In genomic region chr14:69543341-69544249, GRCh38 we compare ENCODE assay signal across 8 cellular contexts. TPM values are rescaled to one million over a fixed set of nuclear protein-coding genes. Genes with fewer than 3 reads are reported as not detected.
A peak's percentile ranks its signal among the peaks of the same experiment; 100 is the strongest.
DNase-seq lines count a peak whose midpoint lies in the region; ATAC-seq, FAIRE-seq and TF ChIP-seq lines count a peak whose summit lies in the region.

No MANE protein-coding gene starts in this region.

- peaks cover 55% of the 10 kb centered on the region for H3K27me3 ChIP-seq in left ventricle myocardium inferior (ENCODE audit: low read depth)
- peaks cover 0 to 27% of the 10 kb centered on the region in 2 experiments; a peak in 4 of 5 replicates for H3K27me3 ChIP-seq in K562 (ENCODE audit: control insufficient read depth in 2 of 2, insufficient read depth in 2 of 2, low read length in 2 of 2)

- TF ChIP-seq RAD21 in K562 (CRISPR knock-in tag; conservative IDR thresholded peaks at IDR 0.05 in 1 of 2, IDR thresholded peaks at IDR 0.05 in 1 of 2) = no peak

- WGBS in K562 (ENCODE audit: insufficient coverage, low coverage, missing lambda C conversion rate) = 1% methylated on average over 11 of the region's 15 CpGs

- no peaks in the 10 kb centered on the region for H3K79me2 ChIP-seq in OCI-LY7 (ENCODE audit: insufficient read depth, low read depth, low read length)
- no peaks in the 10 kb centered on the region for H3K79me2 ChIP-seq in K562 (ENCODE audit: control insufficient read depth, insufficient read depth, low read length)

- H3K9me1 ChIP-seq in K562 (ENCODE audit: control insufficient read depth, insufficient read depth, low read length) = no peaks in the 10 kb centered on the region

- TF ChIP-seq CTCF in left ventricle myocardium inferior (IDR thresholded peaks at IDR 0.05; ENCODE audit: borderline replicate concordance) = no peak
- TF ChIP-seq CTCF in OCI-LY7 (conservative IDR thresholded peaks at IDR 0.05; ENCODE audit: low read length) = no peak
- TF ChIP-seq CTCF in K562 (IDR thresholded peaks at IDR 0.05 in 2 of 3, conservative IDR thresholded peaks at IDR 0.05 in 1 of 3; ENCODE audit: insufficient read depth in 2 of 3, low read depth in 1 of 3, low read length in 3 of 3) = no peak
- no peak for TF ChIP-seq CTCF in mucosa of descending colon (IDR thresholded peaks at IDR 0.05)

- DNase-seq in Right ventricle myocardium inferior (ENCODE audit: missing footprints) (peak; percentile 81), left ventricle myocardium inferior (no peak), OCI-LY7 (ENCODE audit: low spot score) (peak; percentile 8), K562 (ENCODE audit: extremely low read depth in 1 of 4, low spot score in 3 of 4) (peak in 1 of 4 experiments; percentile 17), mucosa of descending colon (peak in 2 of 3 donors; percentile 15 to 61), kidney glomerular epithelial cell (lab: John Stamatoyannopoulos, UW) (no peak)

- POLR2A ChIA-PET in OCI-LY7 (lab: Charles Lee) (interaction anchor here (0.6 kb wide), 2 partner anchors 11 to 211 kb away, joined by 3 to 8 read pairs; no protein-coding TSS in a partner anchor), K562 (lab: Yijun Ruan, JAX) (interaction anchor here (0.8 to 0.9 kb wide), 2 partner anchors 22 to 224 kb away, joined by 3 to 5 read pairs; no protein-coding TSS in a partner anchor)

- intact Hi-C loops in Right ventricle myocardium inferior (cut with DNase I) (no loop called here), left ventricle myocardium inferior (cut with micrococcal nuclease) (no loop called here), OCI-LY7 (cut with micrococcal nuclease; ENCODE audit: unreplicated experiment) (no loop called here), K562 (cut with micrococcal nuclease) (no loop called here), mucosa of descending colon (cut with DNase I, micrococcal nuclease) (no loop called here)

- peaks cover 5% of the 10 kb centered on the region for H3K4me1 ChIP-seq in left ventricle myocardium inferior
- no peaks in the 10 kb centered on the region for H3K4me1 ChIP-seq in OCI-LY7 (ENCODE audit: insufficient read depth, low read length, poor library complexity, severe bottlenecking)
- peaks cover 0 to 7% of the 10 kb centered on the region in 2 experiments; a peak in 1 of 5 replicates for H3K4me1 ChIP-seq in K562 (replicated peaks in 1 of 2; ENCODE audit: control insufficient read depth in 2 of 2, insufficient read depth in 2 of 2, low read length in 2 of 2)
- no peaks in the 10 kb centered on the region for H3K4me1 ChIP-seq in mucosa of descending colon (ENCODE audit: low read depth)

- ATAC-seq in Right ventricle myocardium inferior = no peak
- peak; percentile 58; the same call in 2 of the 3 replicates for ATAC-seq in K562
- peak; percentile 80 for ATAC-seq in mucosa of descending colon
- ATAC-seq in HG03442 (IDR thresholded peaks at IDR 0.05; ENCODE audit: unreplicated experiment) = no peak
- ATAC-seq in HG02970 (IDR thresholded peaks at IDR 0.05; ENCODE audit: low FRiP score, unreplicated experiment) = no peak

- H3K4me3 ChIP-seq in left ventricle myocardium inferior (no peak overlapping the region), OCI-LY7 (ENCODE audit: low read depth, low read length, poor library complexity, severe bottlenecking) (no peak overlapping the region), K562 (no peak overlapping the region), mucosa of descending colon (no peak overlapping the region)

- no peak for FAIRE-seq in K562 (lab: Jason Lieb, UNC)

- no peak for TF ChIP-seq POLR2A in K562 (conservative IDR thresholded peaks at IDR 0.05)

- CTCF ChIA-PET in OCI-LY7 (lab: Charles Lee; ENCODE audit: unreplicated experiment) = interaction anchor here (1.0 kb wide), 1 partner anchor 15 kb away, joined by 3 read pairs; no protein-coding TSS in a partner anchor
- CTCF ChIA-PET in K562 (lab: Yijun Ruan, JAX; ENCODE audit: low intra/inter-chr PET ratio) = no interaction called here

- H2AFZ ChIP-seq in OCI-LY7 (ENCODE audit: low read length) (no peak overlapping the region), K562 (ENCODE audit: low read depth, low read length) (no peak overlapping the region)

- H3K9me3 ChIP-seq in left ventricle myocardium inferior (replicated peaks) = no peaks in the 10 kb centered on the region
- no peaks in the 10 kb centered on the region for H3K9me3 ChIP-seq in OCI-LY7 (ENCODE audit: low read length)
- H3K9me3 ChIP-seq in K562 (replicated peaks; ENCODE audit: control insufficient read depth, insufficient read depth, low read depth, low read length) = no peaks in the 10 kb centered on the region
- no peaks in the 10 kb centered on the region for H3K9me3 ChIP-seq in mucosa of descending colon

- in situ Hi-C loops in K562 (cut with MboI) = no loop called here

- H3K4me2 ChIP-seq in OCI-LY7 (ENCODE audit: low read length) (no peak overlapping the region), K562 (ENCODE audit: insufficient read depth, low read length) (no peak overlapping the region)

- no peak for TF ChIP-seq EP300 in K562 (IDR thresholded peaks at IDR 0.05; ENCODE audit: low read length)

- BruUV-seq in OCI-LY7 (replicated peaks; lab: Mats Ljungman, UMichigan) = no TSS peak
- no TSS peak for BruUV-seq in K562 (replicated peaks; lab: Mats Ljungman, UMichigan)

- H3K9ac ChIP-seq in K562 (ENCODE audit: insufficient read depth in 1 of 2, low read depth in 2 of 2, low read length in 2 of 2) = no peak overlapping the region

- H3K36me3 ChIP-seq in left ventricle myocardium inferior = no peaks in the 10 kb centered on the region
- H3K36me3 ChIP-seq in OCI-LY7 (ENCODE audit: insufficient read depth, low read length) = no peaks in the 10 kb centered on the region
- no peaks in the 10 kb centered on the region for H3K36me3 ChIP-seq in K562 (ENCODE audit: control insufficient read depth, insufficient read depth, low read length)
- no peaks in the 10 kb centered on the region for H3K36me3 ChIP-seq in mucosa of descending colon (ENCODE audit: low read depth)

- H4K20me1 ChIP-seq in OCI-LY7 (ENCODE audit: insufficient read depth, low read length) (no peaks in the 10 kb centered on the region), K562 (replicated peaks; ENCODE audit: control insufficient read depth, insufficient read depth, low read length) (no peaks in the 10 kb centered on the region)

- H3K9me2 ChIP-seq in OCI-LY7 (ENCODE audit: insufficient read depth, low read length) = no peaks in the 10 kb centered on the region

- H3K27ac ChIP-seq in left ventricle myocardium inferior (replicated peaks) (no peak overlapping the region), OCI-LY7 (ENCODE audit: low read depth, low read length, poor library complexity, severe bottlenecking) (no peak overlapping the region), K562 (ENCODE audit: extremely low read depth, low read depth, low read length) (no peak overlapping the region)

TF ChIP-seq in K562, 482 proteins besides CTCF, POLR2A, EP300 and RAD21 (continues in another document):
- no peak for TF ChIP-seq ZNF24 (IDR thresholded peaks at IDR 0.05)
- peak; percentile 55 for TF ChIP-seq JUND (IDR thresholded peaks at IDR 0.05; ENCODE audit: borderline replicate concordance, low read depth, low read length)
- TF ChIP-seq JUND (tag; IDR thresholded peaks at IDR 0.05; ENCODE audit: borderline replicate concordance, low read depth, low read length) = peak; percentile 48; the same call in 1 of the 3 replicates

RNA-seq across cellular contexts. Expression of gene CCDC177, which starts 31.1 kb away (rescaled TPM):
- total RNA-seq in Right ventricle myocardium inferior = not detected
- total RNA-seq in left ventricle myocardium inferior = not detected
- not detected in 2 replicates for total RNA-seq in OCI-LY7 (2014; rRNA removed; shearing (Covaris generic))
- not detected in 2 replicates for total RNA-seq in OCI-LY7 (2022)
- total RNA-seq in K562 (2011; cell fraction: chromatin; rRNA removed; ENCODE audit: low replicate concordance) = not detected in 2 replicates
- not detected in 2 replicates for total RNA-seq in K562 (2011; cell fraction: nucleolus; rRNA removed)
- not detected in 2 replicates for total RNA-seq in K562 (2011; cell fraction: nucleoplasm; rRNA removed)
- not detected in 2 replicates for total RNA-seq in K562 (2014; rRNA removed)
- not detected in 2 replicates for total RNA-seq in K562 (2014; rRNA removed; fragmentation: Illumina TruSeq; extraction: Trizol)
- not detected in 2 replicates for total RNA-seq in K562 (2015; rRNA removed; fragmentation: Illumina TruSeq; extraction: Trizol)
- total RNA-seq in K562 (2021) = not detected in 2 replicates
- polyA plus RNA-seq in K562 (2011; rRNA removed) = not detected in 2 replicates
- polyA plus RNA-seq in K562 (2011; cell fraction: cytosol; rRNA removed) = not detected in 2 replicates
- polyA plus RNA-seq in K562 (2011; cell fraction: nucleus; rRNA removed) = not detected in 2 replicates
- not detected in 2 replicates for polyA plus RNA-seq in K562 (2012)
- polyA plus RNA-seq in K562 (2014; fragmentation: Illumina TruSeq; extraction: Trizol) = not detected in 2 replicates
- polyA plus RNA-seq in K562 (2014; fragmentation: Nextera tagmentation; extraction: Ambion mirVana) = not detected
- polyA plus RNA-seq in K562 (2014; rRNA removed) = not detected in 2 replicates
- not detected in 2 replicates for polyA minus RNA-seq in K562 (2011; rRNA and poly(A)+ RNA removed)
- not detected in 2 replicates for polyA minus RNA-seq in K562 (2011; cell fraction: cytosol; rRNA and poly(A)+ RNA removed)
- polyA minus RNA-seq in K562 (2011; cell fraction: nucleus; rRNA and poly(A)+ RNA removed) = not detected in 2 replicates
- total RNA-seq in mucosa of descending colon = not detected

RNA-seq across cellular contexts. Expression of gene PLEKHD1, which starts 59.1 kb away (rescaled TPM):
- total RNA-seq in Right ventricle myocardium inferior = 0.32 TPM
- total RNA-seq in left ventricle myocardium inferior = 0.14 TPM
- total RNA-seq in OCI-LY7 (2014; rRNA removed; shearing (Covaris generic)) = 0.09 and 0.13 TPM in 2 replicates
- 0.17 and 0.19 TPM in 2 replicates for total RNA-seq in OCI-LY7 (2022)
- 0.07 TPM in 1 of 2 replicates, not detected in the other for total RNA-seq in K562 (2011; cell fraction: chromatin; rRNA removed; ENCODE audit: low replicate concordance)
- total RNA-seq in K562 (2011; cell fraction: nucleolus; rRNA removed) = not detected in 2 replicates
- total RNA-seq in K562 (2011; cell fraction: nucleoplasm; rRNA removed) = 0.07 TPM in 1 of 2 replicates, not detected in the other
- total RNA-seq in K562 (2014; rRNA removed) = not detected in 2 replicates
- not detected in 2 replicates for total RNA-seq in K562 (2014; rRNA removed; fragmentation: Illumina TruSeq; extraction: Trizol)
- not detected in 2 replicates for total RNA-seq in K562 (2015; rRNA removed; fragmentation: Illumina TruSeq; extraction: Trizol)
- not detected in 2 replicates for total RNA-seq in K562 (2021)
- not detected in 2 replicates for polyA plus RNA-seq in K562 (2011; rRNA removed)
- polyA plus RNA-seq in K562 (2011; cell fraction: cytosol; rRNA removed) = 0.01 TPM in 1 of 2 replicates, not detected in the other
- 0.03 and 0.04 TPM in 2 replicates for polyA plus RNA-seq in K562 (2011; cell fraction: nucleus; rRNA removed)
- polyA plus RNA-seq in K562 (2012) = 0.01 TPM in 1 of 2 replicates, not detected in the other
- polyA plus RNA-seq in K562 (2014; fragmentation: Illumina TruSeq; extraction: Trizol) = not detected in 2 replicates
- not detected for polyA plus RNA-seq in K562 (2014; fragmentation: Nextera tagmentation; extraction: Ambion mirVana)
- polyA plus RNA-seq in K562 (2014; rRNA removed) = not detected in 2 replicates
- polyA minus RNA-seq in K562 (2011; rRNA and poly(A)+ RNA removed) = not detected in 2 replicates
- not detected in 2 replicates for polyA minus RNA-seq in K562 (2011; cell fraction: cytosol; rRNA and poly(A)+ RNA removed)
- not detected in 2 replicates for polyA minus RNA-seq in K562 (2011; cell fraction: nucleus; rRNA and poly(A)+ RNA removed)
- total RNA-seq in mucosa of descending colon = under 1 TPM in 2 of 3 donors, not detected in 1; 0.06 to 0.14 TPM

Comparison
In these comparisons a context has a peak if more than half of its experiments do, and no peak if none do; other contexts are left out.
1. DNase-seq: peak in Right ventricle myocardium inferior (single experiment), OCI-LY7 (single experiment) and mucosa of descending colon (2 of 3); none in left ventricle myocardium inferior (single experiment) and kidney glomerular epithelial cell (single experiment).
2. ATAC-seq: peak in K562 (single experiment) and mucosa of descending colon (single experiment); none in Right ventricle myocardium inferior (single experiment), HG03442 (single experiment) and HG02970 (single experiment).